18 cellular contexts compared by ENCODE assay signal in the genomic region with DNA sequence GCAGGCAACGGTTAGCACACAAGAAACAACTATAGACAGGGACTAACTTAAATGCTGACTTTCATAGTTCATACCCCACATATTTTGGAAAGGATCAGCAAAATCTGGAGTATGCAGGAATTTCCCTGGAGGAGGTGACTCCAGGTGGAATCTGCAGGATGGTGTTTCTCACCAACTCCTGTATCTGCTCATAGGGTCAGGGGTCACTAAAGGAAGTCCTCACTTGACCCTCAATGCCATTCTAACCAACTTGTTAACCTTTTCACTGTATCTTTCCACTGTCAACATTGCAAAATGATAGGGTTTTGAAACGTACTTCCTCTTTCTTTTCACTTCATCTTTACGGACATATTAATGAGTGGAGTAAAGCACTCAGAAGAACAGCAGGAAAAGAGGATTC.
DNase-seq lines count a peak whose midpoint lies in the region; ATAC-seq and TF ChIP-seq lines count a peak whose summit lies in the region.
"Had no signal": no experiment of that assay in that cellular context is flagged by ENCODE, and none has a peak within 500 bp of the region (broad histone marks: within the 10 kb centered on the region; RNA-seq: fewer than 3 reads in every experiment).

No MANE protein-coding gene starts in this region.

- CTCF ChIA-PET in CD4-positive, alpha-beta T cell (lab: Charles Lee), result no interaction called here
- CTCF ChIA-PET in T-cell (lab: Charles Lee), result no interaction called here

- no peaks in the 10 kb centered on the region for H3K4me1 ChIP-seq in body of pancreas
- H3K4me1 ChIP-seq: psoas muscle, transverse colon had no signal

- H3K27me3 Mint-ChIP-seq in CD4-positive, alpha-beta T cell, result no peaks in the 10 kb centered on the region
- H3K27me3 Mint-ChIP-seq in T-cell (no peaks in the 10 kb centered on the region), memory B cell (no peaks in the 10 kb centered on the region)

- no peaks in the 10 kb centered on the region for H3K9me3 ChIP-seq in CD4-positive, alpha-beta T cell (ENCODE audit: control insufficient read depth, low read length)
- H3K9me3 ChIP-seq in KOPT-K1 (ENCODE audit: insufficient read depth, low read length, poor library complexity, severe bottlenecking) (no peaks in the 10 kb centered on the region), body of pancreas (no peaks in the 10 kb centered on the region)
- H3K9me3 ChIP-seq: heart right ventricle, psoas muscle, SJCRH30, transverse colon had no signal

- POLR2A ChIA-PET in CD4-positive, alpha-beta T cell (lab: Charles Lee), result no interaction called here
- POLR2A ChIA-PET in T-cell (lab: Charles Lee), result no interaction called here

- no peaks in the 10 kb centered on the region for H3K36me3 Mint-ChIP-seq in CD4-positive, alpha-beta T cell (ENCODE audit: low read depth)
- H3K36me3 Mint-ChIP-seq in T-cell, result no peaks in the 10 kb centered on the region
- no peaks in the 10 kb centered on the region for H3K36me3 Mint-ChIP-seq in memory B cell
- H3K36me3 Mint-ChIP-seq: WTC11 had no signal

- 52 to 60% methylated on average over 3 of the region's 3 CpGs for WGBS in body of pancreas, 2 donors

- intact Hi-C loops in CD4-positive, alpha-beta T cell (cut with DNase I, micrococcal nuclease), result loop anchor here in 1 of 2 experiments (5.0 kb wide), 1 partner anchor 208 kb away; the partner anchor contains the start of gene CXCR4
- intact Hi-C loops in body of pancreas (cut with DNase I), result no loop called here

- no peak overlapping the region for H3K4me3 Mint-ChIP-seq in CD4-positive, alpha-beta T cell
- H3K4me3 Mint-ChIP-seq in T-cell (peak overlapping the region in 1 of 3 donors; percentile 72), memory B cell (peak overlapping the region; percentile 49)
- H3K4me3 Mint-ChIP-seq: WTC11 had no signal

- H3K27me3 ChIP-seq in CD4-positive, alpha-beta T cell (ENCODE audit: control insufficient read depth, insufficient read depth, low read length), result no peaks in the 10 kb centered on the region
- H3K27me3 ChIP-seq in body of pancreas, result no peaks in the 10 kb centered on the region
- H3K27me3 ChIP-seq: heart right ventricle, SJCRH30, transverse colon had no signal

- peak overlapping the region; percentile 90 for H3K27ac Mint-ChIP-seq in CD4-positive, alpha-beta T cell
- H3K27ac Mint-ChIP-seq in T-cell, result peak overlapping the region; percentile 89 to 93
- H3K27ac Mint-ChIP-seq in memory B cell, result peak overlapping the region; percentile 95
- H3K27ac Mint-ChIP-seq: WTC11 had no signal

- H3K4me3 ChIP-seq in body of pancreas, result no peak overlapping the region
- H3K4me3 ChIP-seq: heart right ventricle, psoas muscle, SJCRH30, transverse colon had no signal

- no peaks in the 10 kb centered on the region for H3K9me3 Mint-ChIP-seq in CD4-positive, alpha-beta T cell
- H3K9me3 Mint-ChIP-seq in T-cell (peaks cover 0 to 4% (median 0%) of the 10 kb centered on the region in 3 donors), memory B cell (no peaks in the 10 kb centered on the region)

- ATAC-seq in CD4-positive, alpha-beta T cell (ENCODE audit: poor library complexity), result no peak
- ATAC-seq in T-cell (replicated peaks in 1 of 4), result no peak
- ATAC-seq in memory B cell (ENCODE audit: low read depth), result peak; percentile 17
- no peak for ATAC-seq in body of pancreas
- ATAC-seq: psoas muscle, WTC11 had no signal

- peaks cover 68% of the 10 kb centered on the region for H3K4me1 Mint-ChIP-seq in CD4-positive, alpha-beta T cell (ENCODE audit: low read depth)
- H3K4me1 Mint-ChIP-seq in T-cell (peaks cover 68 to 77% (median 72%) of the 10 kb centered on the region in 3 donors), memory B cell (peaks cover 38% of the 10 kb centered on the region)

- no peak for TF ChIP-seq CTCF in CD4-positive, alpha-beta T cell (IDR thresholded peaks at IDR 0.05)
- TF ChIP-seq CTCF in body of pancreas (IDR thresholded peaks at IDR 0.05), result no peak

- H3K36me3 ChIP-seq in KOPT-K1 (ENCODE audit: insufficient read depth, low read length), result no peaks in the 10 kb centered on the region
- H3K36me3 ChIP-seq in body of pancreas (replicated peaks in 1 of 2; ENCODE audit: insufficient read depth in 1 of 2, low read depth in 2 of 2), result no peaks in the 10 kb centered on the region
- H3K36me3 ChIP-seq: heart right ventricle, SJCRH30, transverse colon had no signal

- DNase-seq in CD4-positive, alpha-beta T cell, result no peak
- no peak for DNase-seq in T-cell
- no peak for DNase-seq in memory B cell (ENCODE audit: low spot score in 2 of 2)
- no peak for DNase-seq in NCI-H1417 (lab: John Stamatoyannopoulos, UW)
- DNase-seq in body of pancreas, result no peak
- no peak for DNase-seq in nucleus accumbens (lab: John Stamatoyannopoulos, UW)
- DNase-seq: amygdala, GOT3, heart right ventricle, KG1, NCI-H2029 treated with DMSO at 0.1 percent for 48 hours, NCI-H82, psoas muscle, SJCRH30, transverse colon had no signal

- TF ChIP-seq POLR2A in body of pancreas (IDR thresholded peaks at IDR 0.05), result no peak

- no peak overlapping the region for H3K27ac ChIP-seq in CD4-positive, alpha-beta T cell (ENCODE audit: low read depth, low read length)
- H3K27ac ChIP-seq in KOPT-K1 (ENCODE audit: low read depth, low read length, poor library complexity, severe bottlenecking), result peak overlapping the region; percentile 68
- no peak overlapping the region for H3K27ac ChIP-seq in body of pancreas
- H3K27ac ChIP-seq: C4-2B, psoas muscle, SJCRH30, transverse colon had no signal
